In the genomic region with DNA sequence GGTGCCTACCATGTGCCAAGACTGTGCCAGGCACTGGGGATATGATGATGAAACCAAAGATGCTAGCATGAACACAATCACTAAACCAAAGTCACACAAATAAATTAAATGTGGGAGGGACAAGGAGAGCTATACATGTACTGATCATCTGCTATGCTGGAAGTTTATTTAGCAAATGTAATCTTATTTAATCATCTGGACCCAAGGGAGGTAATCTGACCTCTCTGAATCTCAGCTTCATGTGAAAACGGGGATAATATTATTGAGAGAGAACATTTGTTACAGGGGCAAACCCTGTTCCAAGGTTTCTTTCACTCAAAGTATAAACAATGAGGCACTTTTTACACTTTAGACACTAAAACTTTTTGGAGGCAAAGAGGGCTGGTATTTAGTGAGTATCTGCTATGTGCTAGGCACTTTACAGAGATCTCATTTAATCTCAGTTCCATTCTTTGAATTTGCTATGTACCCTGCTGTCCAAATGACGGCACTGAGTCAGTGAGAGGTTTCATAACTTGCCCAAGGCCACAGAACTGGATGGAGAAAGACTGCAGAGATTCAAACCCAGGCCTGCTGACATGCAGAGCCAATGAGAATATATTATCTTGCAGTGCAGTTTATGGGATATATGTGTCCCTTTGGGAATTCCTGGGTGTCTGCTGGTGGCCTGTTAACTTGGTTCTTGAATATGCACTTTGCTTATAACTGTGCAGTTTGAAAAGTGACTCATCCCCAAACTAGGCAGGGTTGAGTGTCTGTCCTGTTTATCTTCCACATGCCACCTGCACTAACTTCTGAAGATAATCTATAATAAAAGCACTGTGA, we compare ENCODE assay signal across 1 cellular context.
TF ChIP-seq lines count a peak whose summit lies in the region.

No MANE protein-coding gene starts in this region.

TF ChIP-seq in GM12878, 131 proteins besides CTCF, POLR2A, EP300 and RAD21:
- peak; percentile 4; the same call in 1 of the 2 replicates for TF ChIP-seq RUNX3 (IDR thresholded peaks at IDR 0.05; ENCODE audit: low read length)
- TF ChIP-seq, protein P1, sequence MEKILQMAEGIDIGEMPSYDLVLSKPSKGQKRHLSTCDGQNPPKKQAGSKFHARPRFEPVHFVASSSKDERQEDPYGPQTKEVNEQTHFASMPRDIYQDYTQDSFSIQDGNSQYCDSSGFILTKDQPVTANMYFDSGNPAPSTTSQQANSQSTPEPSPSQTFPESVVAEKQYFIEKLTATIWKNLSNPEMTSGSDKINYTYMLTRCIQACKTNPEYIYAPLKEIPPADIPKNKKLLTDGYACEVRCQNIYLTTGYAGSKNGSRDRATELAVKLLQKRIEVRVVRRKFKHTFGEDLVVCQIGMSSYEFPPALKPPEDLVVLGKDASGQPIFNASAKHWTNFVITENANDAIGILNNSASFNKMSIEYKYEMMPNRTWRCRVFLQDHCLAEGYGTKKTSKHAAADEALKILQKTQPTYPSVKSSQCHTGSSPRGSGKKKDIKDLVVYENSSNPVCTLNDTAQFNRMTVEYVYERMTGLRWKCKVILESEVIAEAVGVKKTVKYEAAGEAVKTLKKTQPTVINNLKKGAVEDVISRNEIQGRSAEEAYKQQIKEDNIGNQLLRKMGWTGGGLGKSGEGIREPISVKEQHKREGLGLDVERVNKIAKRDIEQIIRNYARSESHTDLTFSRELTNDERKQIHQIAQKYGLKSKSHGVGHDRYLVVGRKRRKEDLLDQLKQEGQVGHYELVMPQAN (conservative IDR thresholded peaks at IDR 0.05): 0 out of 2 replicates have a peak, but pooled peaks have one; percentile 8
- TF ChIP-seq MTA3 (IDR thresholded peaks at IDR 0.05; ENCODE audit: borderline replicate concordance, low read length): 0 out of 2 replicates have a peak, but pooled peaks have one; percentile 55
- TF ChIP-seq BMI1 (IDR thresholded peaks at IDR 0.05; ENCODE audit: borderline replicate concordance): no peak
- peak; percentile 43 for TF ChIP-seq MEF2B (IDR thresholded peaks at IDR 0.05; ENCODE audit: partially characterized antibody, poor library complexity, severe bottlenecking)
- TF ChIP-seq TCF12 (IDR thresholded peaks at IDR 0.05; ENCODE audit: low read depth, low read length): peak; percentile 62; the same call in 1 of the 2 replicates
- peak; percentile 62; the same call in 1 of the 2 replicates for TF ChIP-seq CREM (IDR thresholded peaks at IDR 0.05; ENCODE audit: low read depth)
- TF ChIP-seq, protein P2, sequence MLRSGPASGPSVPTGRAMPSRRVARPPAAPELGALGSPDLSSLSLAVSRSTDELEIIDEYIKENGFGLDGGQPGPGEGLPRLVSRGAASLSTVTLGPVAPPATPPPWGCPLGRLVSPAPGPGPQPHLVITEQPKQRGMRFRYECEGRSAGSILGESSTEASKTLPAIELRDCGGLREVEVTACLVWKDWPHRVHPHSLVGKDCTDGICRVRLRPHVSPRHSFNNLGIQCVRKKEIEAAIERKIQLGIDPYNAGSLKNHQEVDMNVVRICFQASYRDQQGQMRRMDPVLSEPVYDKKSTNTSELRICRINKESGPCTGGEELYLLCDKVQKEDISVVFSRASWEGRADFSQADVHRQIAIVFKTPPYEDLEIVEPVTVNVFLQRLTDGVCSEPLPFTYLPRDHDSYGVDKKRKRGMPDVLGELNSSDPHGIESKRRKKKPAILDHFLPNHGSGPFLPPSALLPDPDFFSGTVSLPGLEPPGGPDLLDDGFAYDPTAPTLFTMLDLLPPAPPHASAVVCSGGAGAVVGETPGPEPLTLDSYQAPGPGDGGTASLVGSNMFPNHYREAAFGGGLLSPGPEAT (IDR thresholded peaks at IDR 0.05; ENCODE audit: low read depth): peak; percentile 39; the same call in 1 of the 2 replicates
- TF ChIP-seq, protein P3, sequence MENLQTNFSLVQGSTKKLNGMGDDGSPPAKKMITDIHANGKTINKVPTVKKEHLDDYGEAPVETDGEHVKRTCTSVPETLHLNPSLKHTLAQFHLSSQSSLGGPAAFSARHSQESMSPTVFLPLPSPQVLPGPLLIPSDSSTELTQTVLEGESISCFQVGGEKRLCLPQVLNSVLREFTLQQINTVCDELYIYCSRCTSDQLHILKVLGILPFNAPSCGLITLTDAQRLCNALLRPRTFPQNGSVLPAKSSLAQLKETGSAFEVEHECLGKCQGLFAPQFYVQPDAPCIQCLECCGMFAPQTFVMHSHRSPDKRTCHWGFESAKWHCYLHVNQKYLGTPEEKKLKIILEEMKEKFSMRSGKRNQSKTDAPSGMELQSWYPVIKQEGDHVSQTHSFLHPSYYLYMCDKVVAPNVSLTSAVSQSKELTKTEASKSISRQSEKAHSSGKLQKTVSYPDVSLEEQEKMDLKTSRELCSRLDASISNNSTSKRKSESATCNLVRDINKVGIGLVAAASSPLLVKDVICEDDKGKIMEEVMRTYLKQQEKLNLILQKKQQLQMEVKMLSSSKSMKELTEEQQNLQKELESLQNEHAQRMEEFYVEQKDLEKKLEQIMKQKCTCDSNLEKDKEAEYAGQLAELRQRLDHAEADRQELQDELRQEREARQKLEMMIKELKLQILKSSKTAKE (IDR thresholded peaks at IDR 0.05; ENCODE audit: low read depth, poor library complexity, severe bottlenecking): peak; percentile 79
- no peak for TF ChIP-seq ZZZ3 (IDR thresholded peaks at IDR 0.05; ENCODE audit: control insufficient read depth, insufficient read length, low read depth)
- TF ChIP-seq, protein P4, sequence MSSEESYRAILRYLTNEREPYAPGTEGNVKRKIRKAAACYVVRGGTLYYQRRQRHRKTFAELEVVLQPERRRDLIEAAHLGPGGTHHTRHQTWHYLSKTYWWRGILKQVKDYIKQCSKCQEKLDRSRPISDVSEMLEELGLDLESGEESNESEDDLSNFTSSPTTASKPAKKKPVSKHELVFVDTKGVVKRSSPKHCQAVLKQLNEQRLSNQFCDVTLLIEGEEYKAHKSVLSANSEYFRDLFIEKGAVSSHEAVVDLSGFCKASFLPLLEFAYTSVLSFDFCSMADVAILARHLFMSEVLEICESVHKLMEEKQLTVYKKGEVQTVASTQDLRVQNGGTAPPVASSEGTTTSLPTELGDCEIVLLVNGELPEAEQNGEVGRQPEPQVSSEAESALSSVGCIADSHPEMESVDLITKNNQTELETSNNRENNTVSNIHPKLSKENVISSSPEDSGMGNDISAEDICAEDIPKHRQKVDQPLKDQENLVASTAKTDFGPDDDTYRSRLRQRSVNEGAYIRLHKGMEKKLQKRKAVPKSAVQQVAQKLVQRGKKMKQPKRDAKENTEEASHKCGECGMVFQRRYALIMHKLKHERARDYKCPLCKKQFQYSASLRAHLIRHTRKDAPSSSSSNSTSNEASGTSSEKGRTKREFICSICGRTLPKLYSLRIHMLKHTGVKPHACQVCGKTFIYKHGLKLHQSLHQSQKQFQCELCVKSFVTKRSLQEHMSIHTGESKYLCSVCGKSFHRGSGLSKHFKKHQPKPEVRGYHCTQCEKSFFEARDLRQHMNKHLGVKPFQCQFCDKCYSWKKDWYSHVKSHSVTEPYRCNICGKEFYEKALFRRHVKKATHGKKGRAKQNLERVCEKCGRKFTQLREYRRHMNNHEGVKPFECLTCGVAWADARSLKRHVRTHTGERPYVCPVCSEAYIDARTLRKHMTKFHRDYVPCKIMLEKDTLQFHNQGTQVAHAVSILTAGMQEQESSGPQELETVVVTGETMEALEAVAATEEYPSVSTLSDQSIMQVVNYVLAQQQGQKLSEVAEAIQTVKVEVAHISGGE (CRISPR knock-in tag; IDR thresholded peaks at IDR 0.05): no peak
- TF ChIP-seq NFYA (IDR thresholded peaks at IDR 0.05; ENCODE audit: borderline replicate concordance, low read depth, low read length): no peak
- TF ChIP-seq SP1 (IDR thresholded peaks at IDR 0.05; ENCODE audit: low read depth, low read length): peak; percentile 10
- TF ChIP-seq DPF2 (IDR thresholded peaks at IDR 0.05): peak; percentile 53
- TF ChIP-seq CBX5 (IDR thresholded peaks at IDR 0.05; ENCODE audit: low read depth): no peak
- TF ChIP-seq KAT2A (conservative IDR thresholded peaks at IDR 0.05; ENCODE audit: control insufficient read depth, low read depth, low read length): no peak
- TF ChIP-seq POU2F2 (IDR thresholded peaks at IDR 0.05; ENCODE audit: borderline replicate concordance, low read depth, low read length): no peak
- TF ChIP-seq ATF2 (IDR thresholded peaks at IDR 0.05; ENCODE audit: low read length): peak; percentile 80; the same call in 1 of the 2 replicates
- peak; percentile 60 to 72 for TF ChIP-seq IKZF2 (IDR thresholded peaks at IDR 0.05)
- TF ChIP-seq JUNB (IDR thresholded peaks at IDR 0.05): peak; percentile 84; the same call in 1 of the 2 replicates
- TF ChIP-seq IKZF1 (conservative IDR thresholded peaks at IDR 0.05): peak; percentile 54; the same call in 1 of the 2 replicates
- peak; percentile 68 for TF ChIP-seq EED (IDR thresholded peaks at IDR 0.05; ENCODE audit: low read depth)
- no peak; the same call in 1 of the 2 replicates for TF ChIP-seq ATF7 (IDR thresholded peaks at IDR 0.05; ENCODE audit: low read depth)
- TF ChIP-seq TCF3 (IDR thresholded peaks at IDR 0.05; ENCODE audit: borderline replicate concordance, insufficient read depth, low read depth, low read length): no peak
- TF ChIP-seq SRF (IDR thresholded peaks at IDR 0.05; ENCODE audit: low read depth in 2 of 2, low read length in 2 of 2): 0 out of 4 replicates have a peak, but pooled peaks of 1 of the 2 experiments have one; percentile 28
- TF ChIP-seq ZBED1 (IDR thresholded peaks at IDR 0.05; ENCODE audit: borderline replicate concordance): peak; percentile 76
- TF ChIP-seq TCF7 (IDR thresholded peaks at IDR 0.05; ENCODE audit: borderline replicate concordance): no peak
